ENCODE assay signal across 11 cellular contexts in the genomic region with DNA sequence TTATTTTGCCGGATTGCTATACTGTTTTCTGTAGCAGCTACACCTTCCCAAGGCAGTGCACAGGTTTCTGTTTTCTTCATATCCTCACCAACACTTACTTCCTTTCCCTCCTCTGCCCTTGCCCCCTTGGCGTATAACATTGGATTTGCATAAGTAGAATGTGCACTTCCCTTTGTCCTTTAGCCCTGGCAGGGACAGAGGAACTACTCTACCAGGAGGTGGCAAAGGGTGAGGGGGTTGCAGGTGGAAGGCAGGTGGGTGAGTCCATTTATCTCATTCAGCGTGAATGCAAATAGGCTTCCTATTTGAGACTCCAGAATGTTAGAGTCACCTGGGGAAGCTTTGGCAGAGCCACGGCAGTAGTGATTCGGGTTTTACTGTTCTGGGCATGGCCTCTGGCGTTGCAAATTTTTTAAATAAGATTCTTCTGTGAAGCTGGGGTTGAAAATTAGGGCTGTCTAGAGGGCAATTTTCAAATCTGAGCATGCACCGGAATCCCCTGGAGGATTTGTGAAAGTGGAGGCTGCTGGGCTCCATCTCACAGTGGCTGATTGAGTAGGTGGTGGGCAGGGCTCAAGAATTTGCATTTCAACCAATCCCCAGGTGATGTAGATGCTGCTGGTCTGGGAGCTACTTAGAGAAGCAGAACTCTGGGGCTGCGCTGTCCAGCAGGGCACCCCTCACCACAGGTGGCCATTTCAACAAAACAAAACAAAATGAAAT.
DNase-seq lines count a peak whose midpoint lies in the region; ATAC-seq and TF ChIP-seq lines count a peak whose summit lies in the region.
"Had no signal": no experiment of that assay in that cellular context is flagged by ENCODE, and none has a peak within 500 bp of the region (broad histone marks: within the 10 kb centered on the region; RNA-seq: fewer than 3 reads in every experiment).

No MANE protein-coding gene starts in this region.

- no peak for TF ChIP-seq CTCF in thyroid gland (IDR thresholded peaks at IDR 0.05)

- no peak overlapping the region for H3K9ac ChIP-seq in iPS-18a (ENCODE audit: low read length)

- H3K27me3 ChIP-seq in iPS-18a (ENCODE audit: control insufficient read depth, insufficient read depth, low read length) (no peaks in the 10 kb centered on the region), thyroid gland (no peaks in the 10 kb centered on the region)

- H3K27ac ChIP-seq in iPS-18a (ENCODE audit: low read length), result no peak overlapping the region
- H3K27ac ChIP-seq in thyroid gland, result no peak overlapping the region

- H3K4me3 ChIP-seq in iPS-18a (ENCODE audit: low read length), result peak overlapping the region; percentile 21
- H3K4me3 ChIP-seq in thyroid gland (replicated peaks in 1 of 3), result no peak overlapping the region

- 71 to 72% methylated on average over 8 of the region's 8 CpGs for WGBS in thyroid gland, 2 donors

- no peak for DNase-seq in C1 segment of cervical spinal cord (lab: John Stamatoyannopoulos, UW)
- DNase-seq in H4 (ENCODE audit: low spot score), result no peak
- no peak for DNase-seq in thyroid gland
- DNase-seq in SKM-1 treated with dmso at 0.1 percent for 144 hours (lab: John Stamatoyannopoulos, UW; ENCODE audit: unreplicated experiment), result no peak
- DNase-seq: activated naive CD4-positive, alpha-beta T cell treated with Interleukin-2 at 50 U/mL for 16 hours; left ventricle myocardium superior; SW 1271 had no signal

- H3K36me3 ChIP-seq in iPS-18a (ENCODE audit: control insufficient read depth, low read depth, low read length) (no peaks in the 10 kb centered on the region), thyroid gland (no peaks in the 10 kb centered on the region)

- intact Hi-C loops in thyroid gland (cut with DNase I), result loop anchor here (10.0 kb wide), 1 partner anchor 499 kb away; no protein-coding TSS in a partner anchor

- ATAC-seq in GM18868 (IDR thresholded peaks at IDR 0.05; ENCODE audit: unreplicated experiment) (peak; percentile 84), GM21717 (IDR thresholded peaks at IDR 0.05; ENCODE audit: unreplicated experiment) (peak; percentile 72), HG03378 (IDR thresholded peaks at IDR 0.05; ENCODE audit: unreplicated experiment) (peak; percentile 66)
- ATAC-seq: left ventricle myocardium superior had no signal

- H3K4me1 ChIP-seq in iPS-18a (ENCODE audit: control insufficient read depth, low read depth, low read length), result peaks cover 20% of the 10 kb centered on the region
- H3K4me1 ChIP-seq in thyroid gland, result peaks cover 0 to 8% of the 10 kb centered on the region in 2 donors

- no peak for TF ChIP-seq POLR2A in thyroid gland (IDR thresholded peaks at IDR 0.05)

- H3K9me3 ChIP-seq in iPS-18a (ENCODE audit: control insufficient read depth, low read depth, low read length) (no peaks in the 10 kb centered on the region), thyroid gland (no peaks in the 10 kb centered on the region)
